Comparison of ENCODE assay signal across 22 cellular contexts in genomic region chr2:166357068-166357949, GRCh38. TPM values are rescaled to one million over a fixed set of nuclear protein-coding genes. Genes with fewer than 3 reads are reported as not detected.
"Had no signal": no experiment of that assay in that cellular context is flagged by ENCODE, and none has a peak within 500 bp of the region (broad histone marks: within the 10 kb centered on the region; RNA-seq: fewer than 3 reads in every experiment).

No MANE protein-coding gene starts in this region.

- H3K27me3 ChIP-seq: ascending aorta, body of pancreas had no signal

- H3K4me1 ChIP-seq: ascending aorta, body of pancreas had no signal

- H3K9me3 ChIP-seq: ascending aorta, body of pancreas had no signal

- H3K9ac ChIP-seq: KMS-11 had no signal

- H3K4me3 ChIP-seq: ascending aorta, body of pancreas had no signal

- H3K4me2 ChIP-seq: KMS-11 had no signal

- H3K27ac ChIP-seq: ascending aorta, body of pancreas, KMS-11 had no signal

- DNase-seq: activated CD4-positive, alpha-beta T cell treated with anti-CD3 and anti-CD28 coated beads for 48 hours; activated CD4-positive, alpha-beta T cell treated with anti-CD3 and anti-CD28 coated beads, Interleukin-2, amount 50 U/mL, for 4 hours; activated CD4-positive, CD25-positive, alpha-beta regulatory T cell treated with anti-CD3 and anti-CD28 coated beads, Interleukin-2, amount 50 U/mL, for 72 hours; activated CD8-positive, alpha-beta memory T cell treated with anti-CD3 and anti-CD28 coated beads, Interleukin-2, amount 10 ng/mL, durations not matched to agents 7 days and 5 days; activated effector memory CD4-positive, alpha-beta T cell treated with Interleukin-2 at 50 U/mL for 16 hours; activated naive CD4-positive, alpha-beta T cell; activated T-cell treated with anti-CD3 and anti-CD28 coated beads, Interleukin-2, amount 50 U/mL, for 24 hours; body of pancreas; central memory CD4-positive, alpha-beta T cell; NCI-H1105 treated with DMSO at 0.1 percent for 48 hours; NCI-H1436 treated with DMSO at 0.1 percent for 48 hours; NCI-H187; NCI-H2081; NCI-H510A treated with DMSO at 0.1 percent for 48 hours; NCI-H69; NK-92 treated with Interleukin-12 subunit alpha and Interleukin-12 subunit beta, amount 100 ng/mL, for 24 hours; SHP77 treated with DMSO at 0.1 percent for 48 hours; T-cell; T-helper 2 cell; T1000 had no signal

- H3K36me3 ChIP-seq: ascending aorta had no signal

- ATAC-seq: activated CD8-positive, alpha-beta memory T cell treated with anti-CD3 and anti-CD28 coated beads, Interleukin-2, amount 10 ng/mL, durations not matched to agents 7 days and 5 days; body of pancreas; T-cell had no signal

RNA-seq across cellular contexts. Expression of gene SCN9A, which starts 18.4 kb away (rescaled TPM):
- total RNA-seq: activated CD8-positive, alpha-beta memory T cell treated with anti-CD3 and anti-CD28 coated beads, Interleukin-2, amount 10 ng/mL, durations not matched to agents 7 days and 5 days had no signal
